Comparison of ENCODE assay signal across 14 cellular contexts in genomic region chr13:98959299-98959698, GRCh38. TPM values are rescaled to one million over a fixed set of nuclear protein-coding genes. Genes with fewer than 3 reads are reported as not detected.
DNase-seq lines count a peak whose midpoint lies in the region; ATAC-seq and TF ChIP-seq lines count a peak whose summit lies in the region.
"Had no signal": no experiment of that assay in that cellular context is flagged by ENCODE, and none has a peak within 500 bp of the region (broad histone marks: within the 10 kb centered on the region; RNA-seq: fewer than 3 reads in every experiment).

No MANE protein-coding gene starts in this region.

- H3K4me1 ChIP-seq in left ventricle myocardium inferior = peaks cover 83% of the 10 kb centered on the region

- H3K27me3 Mint-ChIP-seq in type B pancreatic cell = no peaks in the 10 kb centered on the region
- H3K27me3 Mint-ChIP-seq: activated naive CD4-positive, alpha-beta T cell treated with anti-CD3 and anti-CD28 coated beads, Interleukin-2, amount 50 U/mL, for 24 hours had no signal

- no peak overlapping the region for H3K27ac Mint-ChIP-seq in type B pancreatic cell
- H3K27ac Mint-ChIP-seq: activated naive CD4-positive, alpha-beta T cell treated with anti-CD3 and anti-CD28 coated beads, Interleukin-2, amount 50 U/mL, for 24 hours; mesothelial cell of epicardium had no signal

- H3K27me3 ChIP-seq in left ventricle myocardium inferior (ENCODE audit: low read depth) = no peaks in the 10 kb centered on the region

- peak overlapping the region; percentile 82 for H3K27ac ChIP-seq in left ventricle myocardium inferior (replicated peaks)
- H3K27ac ChIP-seq: SK-N-MC had no signal

- ATAC-seq in left ventricle myocardium superior = no peak
- ATAC-seq in left lobe of liver = peak; percentile 69
- ATAC-seq in GM19395 (IDR thresholded peaks at IDR 0.05; ENCODE audit: unreplicated experiment) = no peak

- no peak for TF ChIP-seq CTCF in left ventricle myocardium inferior (IDR thresholded peaks at IDR 0.05; ENCODE audit: borderline replicate concordance)
- TF ChIP-seq CTCF in type B pancreatic cell (conservative IDR thresholded peaks at IDR 0.05) = no peak

- peak overlapping the region; percentile 1 for H3K4me3 Mint-ChIP-seq in type B pancreatic cell
- H3K4me3 Mint-ChIP-seq: activated naive CD4-positive, alpha-beta T cell treated with anti-CD3 and anti-CD28 coated beads, Interleukin-2, amount 50 U/mL, for 24 hours; mesothelial cell of epicardium had no signal

- intact Hi-C loops in left ventricle myocardium inferior (cut with micrococcal nuclease) = no loop called here
- intact Hi-C loops in left ventricle myocardium superior (cut with micrococcal nuclease) = no loop called here

- no peaks in the 10 kb centered on the region for H3K9me3 Mint-ChIP-seq in type B pancreatic cell
- H3K9me3 Mint-ChIP-seq: activated naive CD4-positive, alpha-beta T cell treated with anti-CD3 and anti-CD28 coated beads, Interleukin-2, amount 50 U/mL, for 24 hours; mesothelial cell of epicardium had no signal

- H3K36me3 ChIP-seq in left ventricle myocardium inferior = peaks cover 3% of the 10 kb centered on the region

- H3K4me3 ChIP-seq in left ventricle myocardium inferior = no peak overlapping the region
- H3K4me3 ChIP-seq: SK-N-MC had no signal

- H3K4me1 Mint-ChIP-seq in type B pancreatic cell (ENCODE audit: unreplicated experiment) = peaks cover 8% of the 10 kb centered on the region

- no peak for DNase-seq in left ventricle myocardium inferior
- DNase-seq in left ventricle myocardium superior = no peak
- peak; percentile 83 for DNase-seq in NCI-H748 (lab: John Stamatoyannopoulos, UW; ENCODE audit: unreplicated experiment)
- DNase-seq in left lobe of liver (ENCODE audit: low spot score) = no peak
- DNase-seq in type B pancreatic cell (ENCODE audit: extremely low spot score, unreplicated experiment) = no peak
- DNase-seq in NCI-H1930 (lab: John Stamatoyannopoulos, UW) = no peak
- DNase-seq in germinal center (ENCODE audit: low spot score) = no peak
- DNase-seq: cerebellar nuclear complex; NCI-H1092; stimulated activated CD4-positive, alpha-beta T cell treated with anti-CD3 and anti-CD28 coated beads, Interleukin-2, amount 100 ng/mL, for 48 hours had no signal

- no peaks in the 10 kb centered on the region for H3K36me3 Mint-ChIP-seq in type B pancreatic cell
- H3K36me3 Mint-ChIP-seq: mesothelial cell of epicardium had no signal

- H3K9me3 ChIP-seq in left ventricle myocardium inferior (replicated peaks) = no peaks in the 10 kb centered on the region

RNA-seq across cellular contexts. Expression of gene DOCK9, which starts 18.6 kb away (rescaled TPM):
- total RNA-seq in left ventricle myocardium inferior (36.8 TPM), left ventricle myocardium superior (39.6 TPM), left lobe of liver (18.1 TPM), type B pancreatic cell (ENCODE audit: low replicate concordance) (46.2 and 122 TPM in 2 replicates)
